Comparison of ENCODE assay signal across 27 cellular contexts in the genomic region with DNA sequence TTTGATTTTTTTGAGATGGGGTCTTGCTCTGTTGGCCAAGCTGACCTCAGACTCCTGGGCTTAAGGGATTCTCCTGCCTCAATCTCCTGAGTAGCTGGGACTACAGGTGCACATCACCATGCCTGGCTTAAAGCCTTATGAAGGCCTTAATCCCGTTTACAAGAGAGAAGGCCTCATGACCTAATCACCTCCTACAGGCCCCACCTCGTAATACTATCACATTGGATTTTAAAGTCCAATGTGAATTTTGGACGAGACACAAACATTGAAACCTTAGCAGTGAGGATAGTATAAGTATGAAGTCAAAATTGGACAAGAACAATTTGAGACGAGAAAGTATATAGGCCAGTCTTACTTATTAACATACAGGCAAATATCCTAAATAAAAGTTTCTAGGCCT.
A peak's percentile ranks its signal among the peaks of the same experiment; 100 is the strongest.
DNase-seq lines count a peak whose midpoint lies in the region; ATAC-seq, FAIRE-seq and TF ChIP-seq lines count a peak whose summit lies in the region.
"Had no signal": no experiment of that assay in that cellular context is flagged by ENCODE, and none has a peak within 500 bp of the region (broad histone marks: within the 10 kb centered on the region; RNA-seq: fewer than 3 reads in every experiment).

No MANE protein-coding gene starts in this region.

- H3K36me3 ChIP-seq in liver (ENCODE audit: control insufficient read depth in 4 of 4, insufficient read depth in 3 of 4, low read depth in 1 of 4, low read length in 3 of 4) (no peaks in the 10 kb centered on the region), HepG2 (replicated peaks in 1 of 2; ENCODE audit: control insufficient read depth in 1 of 2, insufficient read depth in 2 of 2, low read length in 2 of 2) (no peaks in the 10 kb centered on the region; a peak in 2 of 5 replicates), Karpas-422 (ENCODE audit: insufficient read depth, low read length) (peaks cover 3% of the 10 kb centered on the region), right lobe of liver (no peaks in the 10 kb centered on the region)
- H3K36me3 ChIP-seq: BE2C, BLaER1 had no signal

- POLR2A ChIA-PET in HepG2 (lab: Yijun Ruan, JAX): no interaction called here

- ATAC-seq in HepG2: no peak
- ATAC-seq in right lobe of liver: peak in 3 of 4 donors; percentile 12 to 53 (median 48)
- ATAC-seq: GM12878 had no signal

- intact Hi-C loops in HepG2 (cut with micrococcal nuclease; ENCODE audit: unreplicated experiment) (no loop called here), right lobe of liver (cut with DNase I) (no loop called here)

- FAIRE-seq in HepG2 (lab: Jason Lieb, UNC): no peak
- FAIRE-seq: A204.1, GM12878, GM12892, GM18507 had no signal

- no peak for TF ChIP-seq RAD21 in liver (IDR thresholded peaks at IDR 0.05)
- TF ChIP-seq RAD21 in HepG2 (CRISPR knock-in tag; IDR thresholded peaks at IDR 0.05): no peak

- TF ChIP-seq POLR2A in HepG2 (IDR thresholded peaks at IDR 0.05; ENCODE audit: insufficient read depth in 1 of 2, low read depth in 2 of 2, low read length in 2 of 2) (no peak), right lobe of liver (IDR thresholded peaks at IDR 0.05) (no peak)

- H4K20me1 ChIP-seq in HepG2 (ENCODE audit: insufficient read depth, low read length) (no peaks in the 10 kb centered on the region), Karpas-422 (ENCODE audit: insufficient read depth, low read depth, low read length) (no peaks in the 10 kb centered on the region)
- H4K20me1 ChIP-seq: BLaER1 had no signal

- H3K4me2 ChIP-seq in HepG2 (ENCODE audit: low read depth, low read length) (no peak overlapping the region), Karpas-422 (ENCODE audit: low read depth, low read length, poor library complexity, severe bottlenecking) (no peak overlapping the region)
- H3K4me2 ChIP-seq: BLaER1 had no signal

- DNase-seq in HepG2 (ENCODE audit: low spot score) (no peak), Karpas-422 (no peak), right lobe of liver (no peak), iPS-NIHi11 (ENCODE audit: low spot score) (no peak)
- DNase-seq in effector CD8-positive, alpha-beta T cell (lab: John Stamatoyannopoulos, UW): no peak
- no peak for DNase-seq in stimulated activated CD4-positive, alpha-beta T cell treated with anti-CD3 and anti-CD28 coated beads, Interleukin-1b, Interleukin-23, amount 100 ng/mL, for 48 hours
- DNase-seq: 8988T; ACHN; BE2C; C1 segment of cervical spinal cord; CD4-positive, alpha-beta memory T cell; CD4-positive, CD25-positive, alpha-beta regulatory T cell; CD8-positive, alpha-beta memory T cell; COR-L47; DMS 273 treated with DMSO at 0.1 percent for 48 hours; DMS153; DMS53; DMS79; DND-41; EL; GDM1 had no signal

- H3K4me1 ChIP-seq in liver (ENCODE audit: control insufficient read depth in 4 of 4, insufficient read depth in 4 of 4, low read length in 3 of 4): peaks cover under 1 to 3% (median 2%) of the 10 kb centered on the region in 4 donors
- H3K4me1 ChIP-seq in HepG2 (ENCODE audit: insufficient read depth, low read length): peaks cover 48% of the 10 kb centered on the region
- peaks cover 75% of the 10 kb centered on the region for H3K4me1 ChIP-seq in Karpas-422 (ENCODE audit: low read length)
- peaks cover 0 to 17% (median 2%) of the 10 kb centered on the region in 4 donors for H3K4me1 ChIP-seq in right lobe of liver
- H3K4me1 ChIP-seq: BE2C had no signal

- H3K9me3 ChIP-seq in liver (ENCODE audit: control insufficient read depth in 4 of 4, low read length in 3 of 4): no peaks in the 10 kb centered on the region
- no peaks in the 10 kb centered on the region for H3K9me3 ChIP-seq in HepG2 (ENCODE audit: low read length)
- no peaks in the 10 kb centered on the region for H3K9me3 ChIP-seq in Karpas-422 (ENCODE audit: low read length)
- H3K9me3 ChIP-seq in right lobe of liver: no peaks in the 10 kb centered on the region
- H3K9me3 ChIP-seq: BE2C, BLaER1 had no signal

- no peak overlapping the region for H3K9ac ChIP-seq in liver (ENCODE audit: low read depth in 1 of 2, low read length in 2 of 2)
- H3K9ac ChIP-seq in HepG2 (ENCODE audit: insufficient read depth, low read depth, low read length): no peak overlapping the region
- no peak overlapping the region for H3K9ac ChIP-seq in Karpas-422 (ENCODE audit: low read length)
- H3K9ac ChIP-seq: BLaER1 had no signal

- H2AFZ ChIP-seq in HepG2 (ENCODE audit: low read length) (no peak overlapping the region), Karpas-422 (ENCODE audit: low read length) (no peak overlapping the region)

- CTCF ChIA-PET in HepG2 (lab: Yijun Ruan, JAX; ENCODE audit: low intra/inter-chr PET ratio, low total read pairs): no interaction called here

- BruUV-seq in HepG2 (replicated peaks; lab: Mats Ljungman, UMichigan): no TSS peak

- no peak overlapping the region for H3K27ac ChIP-seq in liver (ENCODE audit: low read depth in 1 of 2, low read length in 2 of 2)
- no peak overlapping the region for H3K27ac ChIP-seq in HepG2 (ENCODE audit: extremely low read length, insufficient read depth, low read length)
- 0 out of 2 replicates have a peak overlapping the region, but pooled peaks have one; percentile 62 for H3K27ac ChIP-seq in Karpas-422 (ENCODE audit: low read length)
- peak overlapping the region in 1 of 3 donors; percentile 12 for H3K27ac ChIP-seq in right lobe of liver
- H3K27ac ChIP-seq: BLaER1 had no signal

- H3K9me2 ChIP-seq in Karpas-422 (replicated peaks; ENCODE audit: insufficient read depth, low read length): no peaks in the 10 kb centered on the region

- H3K79me2 ChIP-seq in HepG2 (ENCODE audit: insufficient read depth, low read length): peaks cover 26% of the 10 kb centered on the region
- H3K79me2 ChIP-seq in Karpas-422 (ENCODE audit: low read length): peaks cover 92% of the 10 kb centered on the region

- H3K4me3 ChIP-seq in liver (ENCODE audit: low read depth in 1 of 3, low read length in 3 of 3): no peak overlapping the region
- H3K4me3 ChIP-seq in HepG2 (replicated peaks in 1 of 3; ENCODE audit: insufficient read depth in 1 of 3, low read depth in 2 of 3, low read length in 3 of 3): no peak overlapping the region
- no peak overlapping the region for H3K4me3 ChIP-seq in Karpas-422 (ENCODE audit: low read length)
- no peak overlapping the region for H3K4me3 ChIP-seq in right lobe of liver
- H3K4me3 ChIP-seq: BLaER1, GM12878 had no signal

- 59% methylated on average over 4 of the region's 4 CpGs for WGBS in liver
- WGBS in HepG2 (ENCODE audit: low lambda C conversion rate): 76% methylated on average over 4 of the region's 4 CpGs
- WGBS in right lobe of liver (ENCODE audit: insufficient coverage, low coverage, low lambda C conversion rate, missing lambda C conversion rate): 31% methylated on average over 4 of the region's 4 CpGs

- H3K27me3 ChIP-seq in liver (ENCODE audit: control insufficient read depth in 4 of 4, insufficient read depth in 4 of 4, low read length in 3 of 4) (no peaks in the 10 kb centered on the region), HepG2 (ENCODE audit: control insufficient read depth in 1 of 2, insufficient read depth in 2 of 2, low read length in 2 of 2) (no peaks in the 10 kb centered on the region), Karpas-422 (ENCODE audit: low read length) (no peaks in the 10 kb centered on the region), right lobe of liver (no peaks in the 10 kb centered on the region)
- H3K27me3 ChIP-seq: BE2C, BLaER1 had no signal

- no peak for TF ChIP-seq CTCF in liver (IDR thresholded peaks at IDR 0.05; ENCODE audit: low read depth, low read length, missing input control)
- TF ChIP-seq CTCF in HepG2 (CRISPR knock-in tag; IDR thresholded peaks at IDR 0.05): no peak
- TF ChIP-seq CTCF in right lobe of liver (IDR thresholded peaks at IDR 0.05): no peak

- TF ChIP-seq EP300 in HepG2 (IDR thresholded peaks at IDR 0.05; ENCODE audit: low read depth in 2 of 2, low read length in 2 of 2) (no peak), HepG2 (CRISPR knock-in tag; IDR thresholded peaks at IDR 0.05; ENCODE audit: borderline replicate concordance) (no peak)

- in situ Hi-C loops in HepG2 (cut with HindIII; ENCODE audit: extremely low pct_ligation_motif_present, low pct_unique_long_range_greater_than_20kb): loop anchor here (5.0 kb wide), 1 partner anchor 50 kb away; no protein-coding TSS in a partner anchor

TF ChIP-seq in liver, 16 proteins besides CTCF, POLR2A, EP300 and RAD21:
- TF ChIP-seq, protein P1, sequence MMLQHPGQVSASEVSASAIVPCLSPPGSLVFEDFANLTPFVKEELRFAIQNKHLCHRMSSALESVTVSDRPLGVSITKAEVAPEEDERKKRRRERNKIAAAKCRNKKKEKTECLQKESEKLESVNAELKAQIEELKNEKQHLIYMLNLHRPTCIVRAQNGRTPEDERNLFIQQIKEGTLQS (IDR thresholded peaks at IDR 0.05): no peak
- TF ChIP-seq HNF4A (conservative IDR thresholded peaks at IDR 0.05): peak; percentile 15 to 54

TF ChIP-seq in HepG2, 621 proteins besides CTCF, POLR2A, EP300 and RAD21:
- TF ChIP-seq ZIK1 (CRISPR knock-in tag; IDR thresholded peaks at IDR 0.05; ENCODE audit: borderline replicate concordance, low read depth) (no peak), NR2F1 (CRISPR knock-in tag; IDR thresholded peaks at IDR 0.05) (no peak), DMAP1 (CRISPR knock-in tag; IDR thresholded peaks at IDR 0.05) (no peak), FOXJ3 (CRISPR knock-in tag; IDR thresholded peaks at IDR 0.05; ENCODE audit: borderline replicate concordance) (no peak), ZBTB3 (CRISPR knock-in tag; IDR thresholded peaks at IDR 0.05; ENCODE audit: borderline replicate concordance, low read depth) (no peak)
- TF ChIP-seq, protein P2, sequence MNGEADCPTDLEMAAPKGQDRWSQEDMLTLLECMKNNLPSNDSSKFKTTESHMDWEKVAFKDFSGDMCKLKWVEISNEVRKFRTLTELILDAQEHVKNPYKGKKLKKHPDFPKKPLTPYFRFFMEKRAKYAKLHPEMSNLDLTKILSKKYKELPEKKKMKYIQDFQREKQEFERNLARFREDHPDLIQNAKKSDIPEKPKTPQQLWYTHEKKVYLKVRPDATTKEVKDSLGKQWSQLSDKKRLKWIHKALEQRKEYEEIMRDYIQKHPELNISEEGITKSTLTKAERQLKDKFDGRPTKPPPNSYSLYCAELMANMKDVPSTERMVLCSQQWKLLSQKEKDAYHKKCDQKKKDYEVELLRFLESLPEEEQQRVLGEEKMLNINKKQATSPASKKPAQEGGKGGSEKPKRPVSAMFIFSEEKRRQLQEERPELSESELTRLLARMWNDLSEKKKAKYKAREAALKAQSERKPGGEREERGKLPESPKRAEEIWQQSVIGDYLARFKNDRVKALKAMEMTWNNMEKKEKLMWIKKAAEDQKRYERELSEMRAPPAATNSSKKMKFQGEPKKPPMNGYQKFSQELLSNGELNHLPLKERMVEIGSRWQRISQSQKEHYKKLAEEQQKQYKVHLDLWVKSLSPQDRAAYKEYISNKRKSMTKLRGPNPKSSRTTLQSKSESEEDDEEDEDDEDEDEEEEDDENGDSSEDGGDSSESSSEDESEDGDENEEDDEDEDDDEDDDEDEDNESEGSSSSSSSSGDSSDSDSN (CRISPR knock-in tag; IDR thresholded peaks at IDR 0.05): no peak
